ENCODE assay signal across 8 cellular contexts in the genomic region with DNA sequence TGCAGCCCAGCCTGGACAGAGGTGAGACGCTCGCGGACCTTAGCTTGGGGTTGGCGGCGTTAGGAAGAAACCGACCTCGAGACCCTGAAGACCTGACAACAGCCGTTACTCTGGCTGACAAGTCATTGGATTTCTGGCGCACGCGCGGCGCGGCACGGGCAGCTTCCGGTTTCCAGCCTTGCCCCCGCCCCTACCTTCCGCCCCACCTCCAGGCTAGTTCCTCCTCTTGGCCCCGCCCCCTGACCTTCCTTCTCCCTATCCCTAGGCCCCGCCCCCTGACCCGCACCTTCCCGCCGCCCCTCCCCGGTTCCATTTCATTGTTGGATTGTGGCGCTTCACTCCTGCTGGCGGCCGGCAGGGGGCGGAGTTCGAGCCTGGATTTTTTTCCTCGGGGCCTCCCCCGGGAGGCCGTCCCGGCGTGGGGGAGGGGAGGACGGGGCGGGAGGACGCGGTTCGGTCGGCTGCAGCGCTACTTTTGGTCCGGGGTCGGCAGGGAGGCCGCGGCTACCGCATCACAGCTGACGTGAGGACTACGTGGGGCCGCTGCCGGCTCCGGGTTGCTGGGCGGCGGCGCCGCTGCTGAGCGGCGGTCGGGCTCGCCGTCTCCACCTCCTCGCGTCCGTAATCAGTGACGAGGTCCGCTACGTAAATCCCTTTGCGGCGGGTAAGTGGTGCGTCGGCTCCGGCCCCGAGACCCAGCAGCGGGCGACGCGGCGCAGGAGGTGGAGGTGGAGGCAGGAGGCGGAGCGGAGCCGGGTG. TPM values are rescaled to one million over a fixed set of nuclear protein-coding genes. Genes with fewer than 3 reads are reported as not detected.
DNase-seq lines count a peak whose midpoint lies in the region; ATAC-seq, FAIRE-seq and TF ChIP-seq lines count a peak whose summit lies in the region.

Gene CREM (plus strand): TSS at position 317 of the 759 bp plus-strand sequence. CDS start 10,990 bp downstream, outside the sequence.

- TF ChIP-seq RAD21 in H1 (IDR thresholded peaks at IDR 0.05 in 1 of 2, conservative IDR thresholded peaks at IDR 0.05 in 1 of 2; ENCODE audit: low read depth in 2 of 2, low read length in 2 of 2) = peak; percentile 44 to 65

- FAIRE-seq in HTR-8/SVneo (lab: Jason Lieb, UNC) (peak; percentile 100), H1 (lab: Jason Lieb, UNC) (no peak)

- peak within 1 kb of the TSS; percentile 62 for H3K18ac ChIP-seq in H1 (ENCODE audit: extremely low read depth, low read length)
- peak within 1 kb of the TSS; percentile 91 for H3K18ac ChIP-seq in mesendoderm (ENCODE audit: low read length)

- peak; percentile 70 to 94 for TF ChIP-seq POLR2A in H1 (IDR thresholded peaks at IDR 0.05; ENCODE audit: control extremely low read depth in 1 of 2, low read depth in 2 of 2, low read length in 2 of 2)

- no peak within 1 kb of the TSS for H2BK15ac ChIP-seq in H1 (ENCODE audit: low read length)
- H2BK15ac ChIP-seq in mesendoderm (replicated peaks; ENCODE audit: low read depth) = no peak within 1 kb of the TSS

- no peak within 1 kb of the TSS for H2BK120ac ChIP-seq in H1 (replicated peaks; ENCODE audit: low read depth, low read length)
- peak within 1 kb of the TSS; percentile 49 for H2BK120ac ChIP-seq in mesendoderm (ENCODE audit: low read depth, low read length)

- H2BK20ac ChIP-seq in H1 (ENCODE audit: low read length) = no peak within 1 kb of the TSS

- POLR2A ChIA-PET in H1 (lab: Charles Lee; ENCODE audit: partially characterized antibody) = interaction anchor here (0.7 to 1.7 kb wide), 10 partner anchors 15 to 440 kb away, joined by 3 to 14 read pairs (median 3); no protein-coding TSS in a partner anchor

- WGBS in H1 (ENCODE audit: extremely low coverage in 1 of 2, insufficient coverage in 1 of 2, insufficient read length in 1 of 2, insufficient replicate concordance in 2 of 2, low coverage in 1 of 2, low lambda C conversion rate in 2 of 2, missing lambda C conversion rate in 1 of 2), 2 experiments = 1% methylated on average over 43 of the region's 80 CpGs; no CpG with 5 or more reads in 1 of the 2 experiments
- no CpG with 5 or more reads among the region's 80 CpGs for WGBS in mesendoderm (ENCODE audit: extremely low coverage, insufficient coverage, low lambda C conversion rate)

- H3K4ac ChIP-seq in H1 (replicated peaks; ENCODE audit: insufficient read length, low read depth, low read length) (peak within 1 kb of the TSS; percentile 85), mesendoderm (ENCODE audit: low read depth, low read length) (peak within 1 kb of the TSS; percentile 98)

- peaks cover 3% of the 10 kb centered on the region; the same call in 1 of the 2 replicates for H3K23me2 ChIP-seq in H1 (ENCODE audit: low read depth, low read length)

- peaks cover 0 to 23% of the 10 kb centered on the region in 2 experiments; a peak in 2 of 4 replicates for H3K79me2 ChIP-seq in H1 (ENCODE audit: control insufficient read depth in 1 of 2, insufficient read depth in 2 of 2, low read length in 2 of 2)
- H3K79me2 ChIP-seq in mesendoderm (ENCODE audit: control insufficient read depth, insufficient read depth, low read length) = peaks cover 3% of the 10 kb centered on the region

- H3K4me1 ChIP-seq in H1 (replicated peaks in 1 of 4; ENCODE audit: control insufficient read depth in 3 of 4, insufficient read depth in 4 of 4, low read length in 3 of 4) = peaks cover 0 to 3% (median 0%) of the 10 kb centered on the region in 4 experiments; a peak in 2 of 7 replicates
- peaks cover 3% of the 10 kb centered on the region for H3K4me1 ChIP-seq in mesendoderm (ENCODE audit: control insufficient read depth, low read depth, low read length)

- TF ChIP-seq EP300 in H1 (IDR thresholded peaks at IDR 0.05; ENCODE audit: borderline replicate concordance in 1 of 2, low read depth in 2 of 2, low read length in 2 of 2) = peak in 1 of 2 experiments; percentile 56; a peak in 1 of 3 replicates

- H3K27me3 ChIP-seq in H1 (replicated peaks in 1 of 4; ENCODE audit: control insufficient read depth in 3 of 4, extremely low read depth in 1 of 4, insufficient read depth in 3 of 4, low read length in 3 of 4) (no peaks in the 10 kb centered on the region; a peak in 1 of 7 replicates), mesendoderm (ENCODE audit: insufficient read depth, low read length, poor library complexity) (no peaks in the 10 kb centered on the region)

- no peak within 1 kb of the TSS for H3K14ac ChIP-seq in H1 (ENCODE audit: insufficient read length)

- H2AK5ac ChIP-seq in H1 (ENCODE audit: low read depth, low read length) (no peak within 1 kb of the TSS), mesendoderm (ENCODE audit: low read length) (no peak within 1 kb of the TSS)

- ATAC-seq in GM21367 (IDR thresholded peaks at IDR 0.05; ENCODE audit: unreplicated experiment) = peak; percentile 74

- no peaks in the 10 kb centered on the region for H4K20me1 ChIP-seq in H1 (replicated peaks in 1 of 2; ENCODE audit: control insufficient read depth in 1 of 2, insufficient read depth in 2 of 2, low read length in 2 of 2)

- in situ Hi-C loops in Caki2 (cut with HindIII; ENCODE audit: low pct_unique_long_range_greater_than_20kb, low sequenced_read_pairs) = no loop called here

- H4K8ac ChIP-seq in H1 (ENCODE audit: extremely low read depth, insufficient read depth, low read length) (peak within 1 kb of the TSS; percentile 97), mesendoderm (ENCODE audit: low read depth, low read length) (peak within 1 kb of the TSS; percentile 57)

- H4K5ac ChIP-seq in H1 (ENCODE audit: insufficient read length, low read depth, low read length) = peak within 1 kb of the TSS; percentile 88
- H4K5ac ChIP-seq in mesendoderm (ENCODE audit: low read length) = no peak within 1 kb of the TSS

- CTCF ChIA-PET in H1 (lab: Charles Lee; ENCODE audit: partially characterized antibody) = interaction anchor here (0.6 to 2.4 kb wide), 15 partner anchors 11 to 375 kb away, joined by 3 to 13 read pairs (median 4); no protein-coding TSS in a partner anchor

- H3K9ac ChIP-seq in H1 (replicated peaks in 1 of 4; ENCODE audit: extremely low read depth in 1 of 4, low read depth in 3 of 4, low read length in 3 of 4) (peak within 1 kb of the TSS; percentile 89 to 94 (median 93)), mesendoderm (ENCODE audit: low read length) (peak within 1 kb of the TSS; percentile 95)

- H3K23ac ChIP-seq in H1 (ENCODE audit: insufficient read length) (no peak within 1 kb of the TSS), mesendoderm (ENCODE audit: low read length) (no peak within 1 kb of the TSS)

- H2BK5ac ChIP-seq in H1 (ENCODE audit: low read depth, low read length) (peak within 1 kb of the TSS; percentile 82), mesendoderm (ENCODE audit: low read length) (peak within 1 kb of the TSS; percentile 69)

- DNase-seq in Caki2 (ENCODE audit: low read depth) (peak; percentile 98), HTR-8/SVneo (ENCODE audit: insufficient read length, low spot score) (peak; percentile 97), NOMO-1 treated with DMSO at 0.1 percent for 48 hours (lab: John Stamatoyannopoulos, UW; ENCODE audit: unreplicated experiment) (peak; percentile 95), H1 (ENCODE audit: low read depth in 1 of 2, low spot score in 2 of 2) (peak; percentile 93 to 99), mesendoderm (peak; percentile 98)
- DNase-seq in activated CD8-positive, alpha-beta memory T cell treated with anti-CD3 and anti-CD28 coated beads for 48 hours (ENCODE audit: low read depth in 2 of 3, low spot score in 2 of 3) = peak; percentile 97 to 99 (median 98)
- DNase-seq in stimulated activated CD8-positive, alpha-beta memory T cell treated with anti-CD3 and anti-CD28 coated beads, Interleukin-15, amount 100 ng/mL, for 1 hour (ENCODE audit: low read depth) = peak; percentile 100

- H3K4me2 ChIP-seq in H1 (ENCODE audit: insufficient read depth in 1 of 2, low read depth in 2 of 2, low read length in 2 of 2) = peak within 1 kb of the TSS; percentile 56 to 81
- peak within 1 kb of the TSS; percentile 48 for H3K4me2 ChIP-seq in mesendoderm (ENCODE audit: low read length)

- H3K79me1 ChIP-seq in H1 (ENCODE audit: low read depth, low read length) = no peaks in the 10 kb centered on the region
- H3K79me1 ChIP-seq in mesendoderm (ENCODE audit: low read length) = peaks cover 2% of the 10 kb centered on the region

- no peaks in the 10 kb centered on the region; a peak in 1 of 4 replicates for H3K9me3 ChIP-seq in H1 (ENCODE audit: insufficient read depth in 2 of 2, low read depth in 1 of 2, low read length in 1 of 2)

- H4K91ac ChIP-seq in H1 (replicated peaks; ENCODE audit: insufficient read length, low read length) = peak within 1 kb of the TSS; percentile 97

- H2AFZ ChIP-seq in H1 (ENCODE audit: low read length) = peak within 1 kb of the TSS; percentile 83; the same call in 1 of the 2 replicates

- H2BK12ac ChIP-seq in H1 (ENCODE audit: low read depth, low read length) = no peak within 1 kb of the TSS

- peak; percentile 55 to 84 (median 75) for TF ChIP-seq CTCF in H1 (IDR thresholded peaks at IDR 0.05; ENCODE audit: control extremely low read depth in 1 of 3, insufficient read depth in 1 of 3, low read depth in 1 of 3, low read length in 3 of 3)

- H3K4me3 ChIP-seq in H1 (ENCODE audit: extremely low read depth in 1 of 4, insufficient read depth in 2 of 4, low read depth in 3 of 4, low read length in 4 of 4) (peak within 1 kb of the TSS; percentile 59 to 87 (median 81)), mesendoderm (ENCODE audit: low read length) (peak within 1 kb of the TSS; percentile 89)

- H3K36me3 ChIP-seq in H1 (ENCODE audit: control insufficient read depth in 2 of 4, insufficient read depth in 4 of 4, low read length in 3 of 4) (no peaks in the 10 kb centered on the region), mesendoderm (ENCODE audit: control insufficient read depth, insufficient read depth, low read length) (no peaks in the 10 kb centered on the region)

- H3K56ac ChIP-seq in H1 (replicated peaks; ENCODE audit: insufficient read length, low read depth, low read length) = peak within 1 kb of the TSS; percentile 46
- peak within 1 kb of the TSS; percentile 98 for H3K56ac ChIP-seq in mesendoderm (ENCODE audit: low read length)

- H3K27ac ChIP-seq in H1 (ENCODE audit: low read depth, low read length) (peak within 1 kb of the TSS; percentile 91), mesendoderm (ENCODE audit: low read depth, low read length) (peak within 1 kb of the TSS; percentile 99)

TF ChIP-seq in H1, 55 proteins besides CTCF, POLR2A, EP300 and RAD21 (continues in another document):
- no peak for TF ChIP-seq POU5F1 (IDR thresholded peaks at IDR 0.05; ENCODE audit: low read depth, low read length)

RNA-seq across cellular contexts. Expression of gene CREM, which starts in this region (rescaled TPM):
- 52.2 and 53.2 TPM in 2 replicates for total RNA-seq in Caki2 (2014; rRNA removed; shearing (Covaris generic); ENCODE audit: low replicate concordance)
- total RNA-seq in H1 (2021; fragmentation: NEBNext Ultra II Directional; extraction: Animal tissue kit (Norgen Biotek cat#: 25700)) = 21.9 and 24.4 TPM in 2 replicates
- 15.7 and 18.7 TPM in 2 replicates for polyA plus RNA-seq in H1 (2011; rRNA removed)
- 23.9 TPM for polyA plus RNA-seq in H1 (2011; cell fraction: cytosol; rRNA removed)
- polyA plus RNA-seq in H1 (2011; cell fraction: nucleus; rRNA removed) = 30.5 TPM
- 20.4 to 26.3 TPM (median 23.1 TPM) in 4 replicates for polyA plus RNA-seq in H1 (2012, experiment 1 of 2)
- polyA plus RNA-seq in H1 (2012, experiment 2 of 2) = 12.0 TPM
- polyA plus RNA-seq in H1 (2013, experiment 1 of 2) = 20.3 TPM
- polyA plus RNA-seq in H1 (2013, experiment 2 of 2) = 18.2 TPM
- polyA minus RNA-seq in H1 (2011; rRNA and poly(A)+ RNA removed) = 17.3 and 19.3 TPM in 2 replicates
- polyA minus RNA-seq in H1 (2011; cell fraction: cytosol; rRNA and poly(A)+ RNA removed) = 12.2 TPM
- polyA minus RNA-seq in H1 (2011; cell fraction: nucleus; rRNA and poly(A)+ RNA removed) = 25.3 TPM
- polyA plus RNA-seq in mesendoderm (2013, experiment 1 of 2) = 39.6 TPM
- 39.6 TPM for polyA plus RNA-seq in mesendoderm (2013, experiment 2 of 2)

Comparison
In these comparisons a context has a peak if more than half of its experiments do, and no peak if none do; other contexts are left out.
1. Peak in every context shown above with its lines: DNase-seq, ATAC-seq, H3K4me3 ChIP-seq and H3K27ac ChIP-seq.